In genomic region chr5:17218353-17219005, GRCh38 we compare ENCODE assay signal across 1 cellular context.
TF ChIP-seq lines count a peak whose summit lies in the region.

No MANE protein-coding gene starts in this region.

TF ChIP-seq in SK-N-SH, 30 proteins besides CTCF, POLR2A, EP300 and RAD21 (continued from another document):
- TF ChIP-seq ZBTB33 (IDR thresholded peaks at IDR 0.05; ENCODE audit: borderline replicate concordance, low read depth) (no peak), REST (IDR thresholded peaks at IDR 0.05; ENCODE audit: low read depth, low read length) (no peak), USF2 (IDR thresholded peaks at IDR 0.05; ENCODE audit: borderline replicate concordance, low read depth, low read length) (no peak)
TF ChIP-seq in SK-N-SH: peak in this region for 0.
